8 cellular contexts compared by ENCODE assay signal in the genomic region with DNA sequence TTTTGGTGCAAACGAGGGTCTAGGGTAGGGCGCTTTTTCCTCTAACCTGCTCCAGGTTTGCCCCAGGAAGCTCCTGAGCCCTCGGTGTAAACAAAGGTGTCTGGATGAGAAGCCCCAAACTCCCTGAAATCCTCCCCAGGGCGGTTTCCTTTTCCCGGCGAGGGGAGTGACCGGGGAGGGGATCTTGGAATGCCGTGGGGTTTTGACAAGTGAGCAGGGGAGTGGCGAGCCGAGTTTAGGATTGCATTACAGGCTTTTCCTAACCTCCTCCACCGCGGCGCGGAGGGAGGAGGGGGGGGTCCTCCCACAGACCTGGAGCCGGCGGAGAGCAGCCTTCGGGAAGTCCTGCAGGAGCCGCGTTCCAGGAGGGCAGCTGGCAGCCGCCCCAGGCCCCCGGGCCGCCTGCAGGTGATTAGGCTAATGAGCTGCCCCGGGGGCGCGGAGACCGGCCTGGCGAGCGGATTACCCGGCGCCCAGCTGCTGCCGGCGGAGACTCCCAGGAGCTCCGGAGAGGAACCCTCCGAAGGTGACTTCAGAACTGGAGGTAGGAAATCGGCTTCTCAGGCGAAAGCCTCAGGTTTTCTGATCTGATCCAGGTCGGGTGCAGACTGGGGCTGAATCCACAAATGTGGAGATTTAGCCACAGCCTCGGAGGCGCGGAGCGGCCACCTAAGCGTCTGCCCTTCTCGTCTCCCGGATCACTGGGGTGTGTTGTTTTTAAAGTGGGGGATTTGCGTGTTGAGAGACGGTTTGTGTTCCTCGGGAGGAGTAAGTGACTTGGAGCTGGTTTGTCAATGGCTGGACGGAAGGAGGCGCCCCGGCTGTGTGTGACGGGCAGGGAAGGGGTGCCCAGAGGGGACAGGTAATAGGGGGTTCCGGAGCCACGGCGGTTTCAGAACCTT.
DNase-seq lines count a peak whose midpoint lies in the region; ATAC-seq and TF ChIP-seq lines count a peak whose summit lies in the region.

No MANE protein-coding gene starts in this region.

- H3K4me3 Mint-ChIP-seq in T-helper 2 cell treated with Interferon-gamma antibody and Interleukin-4, amounts not matched to agents 5 μg/mL and 100 μg/mL, for 36 hours: peak overlapping the region; percentile 67

- H3K27me3 Mint-ChIP-seq in T-helper 2 cell treated with Interferon-gamma antibody and Interleukin-4, amounts not matched to agents 5 μg/mL and 100 μg/mL, for 36 hours (ENCODE audit: low read depth): peaks cover 37% of the 10 kb centered on the region

- no peaks in the 10 kb centered on the region for H3K27me3 ChIP-seq in esophagus (ENCODE audit: control insufficient read depth in 1 of 2, insufficient read depth in 2 of 2, low read length in 2 of 2)
- no peaks in the 10 kb centered on the region for H3K27me3 ChIP-seq in tibial artery

- no peaks in the 10 kb centered on the region for H3K36me3 Mint-ChIP-seq in T-helper 2 cell treated with Interferon-gamma antibody and Interleukin-4, amounts not matched to agents 5 μg/mL and 100 μg/mL, for 36 hours (ENCODE audit: low read depth)

- no peak for ATAC-seq in HG02852 (IDR thresholded peaks at IDR 0.05; ENCODE audit: unreplicated experiment)

- peaks cover 10% of the 10 kb centered on the region for H3K9me3 Mint-ChIP-seq in T-helper 2 cell treated with Interferon-gamma antibody and Interleukin-4, amounts not matched to agents 5 μg/mL and 100 μg/mL, for 36 hours

- H3K36me3 ChIP-seq in esophagus (ENCODE audit: control insufficient read depth in 2 of 2, insufficient read depth in 2 of 2, low read length in 1 of 2) (no peaks in the 10 kb centered on the region), tibial artery (peaks cover 0 to 2% (median 0%) of the 10 kb centered on the region in 3 donors)

- DNase-seq in T-helper 2 cell treated with Interferon-gamma antibody and Interleukin-4, amounts not matched to agents 5 μg/mL and 100 μg/mL, for 36 hours (ENCODE audit: low spot score): no peak
- DNase-seq in T-helper 2 cell (no peak), midbrain (lab: John Stamatoyannopoulos, UW) (peak; percentile 73), tibial artery (peak in 1 of 2 donors; percentile 73), AML-193 (lab: John Stamatoyannopoulos, UW) (no peak)
- peak; percentile 10 to 20 for DNase-seq in activated CD4-positive, alpha-beta T cell treated with anti-CD3 and anti-CD28 coated beads, Interleukin-2, amount 50 U/mL, for 48 hours

- H3K4me3 ChIP-seq in esophagus (ENCODE audit: low read depth in 1 of 2, low read length in 2 of 2) (peak overlapping the region; percentile 58 to 65), tibial artery (peak overlapping the region; percentile 55 to 65)

- TF ChIP-seq CTCF in tibial artery (IDR thresholded peaks at IDR 0.05): no peak

- H3K27ac ChIP-seq in esophagus (ENCODE audit: low read depth in 2 of 2, low read length in 1 of 2) (peak overlapping the region; percentile 65 to 83), tibial artery (peak overlapping the region in 1 of 2 donors; percentile 43)

- no peak overlapping the region for H3K27ac Mint-ChIP-seq in T-helper 2 cell treated with Interferon-gamma antibody and Interleukin-4, amounts not matched to agents 5 μg/mL and 100 μg/mL, for 36 hours

- H3K4me1 ChIP-seq in esophagus (ENCODE audit: control insufficient read depth in 2 of 2, insufficient read depth in 2 of 2, low read length in 1 of 2) (peaks cover 0 to 1% of the 10 kb centered on the region in 2 donors), tibial artery (peaks cover 0 to 22% (median 10%) of the 10 kb centered on the region in 4 donors)

- H3K4me1 Mint-ChIP-seq in T-helper 2 cell treated with Interferon-gamma antibody and Interleukin-4, amounts not matched to agents 5 μg/mL and 100 μg/mL, for 36 hours (ENCODE audit: low read depth): peaks cover 4% of the 10 kb centered on the region

- peaks cover 0 to 6% of the 10 kb centered on the region in 2 donors for H3K9me3 ChIP-seq in esophagus (ENCODE audit: control insufficient read depth in 2 of 2, insufficient read depth in 1 of 2, low read depth in 1 of 2, low read length in 1 of 2)
- H3K9me3 ChIP-seq in tibial artery: peaks cover 0 to 15% (median 13%) of the 10 kb centered on the region in 3 donors

- 1 to 2% methylated on average over 54 of the region's 54 CpGs for WGBS in esophagus, 2 donors

- intact Hi-C loops in tibial artery (cut with DNase I; ENCODE audit: low total_unique reads): no loop called here

Comparison
In these comparisons a context has a peak if more than half of its experiments do, and no peak if none do; other contexts are left out.
1. DNase-seq: peak in activated CD4-positive, alpha-beta T cell treated with anti-CD3 and anti-CD28 coated beads, Interleukin-2, amount 50 U/mL, for 48 hours (2 of 2) and midbrain (single experiment); none in T-helper 2 cell treated with Interferon-gamma antibody and Interleukin-4, amounts not matched to agents 5 μg/mL and 100 μg/mL, for 36 hours (single experiment), T-helper 2 cell (0 of 5) and AML-193 (0 of 2).